Comparison of ENCODE assay signal across 27 cellular contexts in genomic region chr2:222817628-222818027, GRCh38.
"Had no signal": no experiment of that assay in that cellular context is flagged by ENCODE, and none has a peak within 500 bp of the region (broad histone marks: within the 10 kb centered on the region; RNA-seq: fewer than 3 reads in every experiment).

No MANE protein-coding gene starts in this region.

- H3K27ac ChIP-seq: heart right ventricle, left lung, stomach, suprapubic skin, tibial nerve, VCaP had no signal

- H3K4me3 ChIP-seq: heart right ventricle, left lung, lung, smooth muscle cell, stomach, suprapubic skin, tibial nerve had no signal

- H3K4me3 Mint-ChIP-seq: activated CD4-positive, alpha-beta T cell treated with anti-CD3 and anti-CD28 coated beads, Interleukin-2, amount 10 ng/mL, durations not matched to agents 7 days and 5 days; activated CD8-positive, alpha-beta memory T cell treated with anti-CD3 and anti-CD28 coated beads, Interleukin-2, amount 10 ng/mL, durations not matched to agents 7 days and 5 days; activated CD8-positive, alpha-beta T cell treated with anti-CD3 and anti-CD28 coated beads for 36 hours; activated T-helper 1 cell treated with anti-CD3 and anti-CD28 coated beads, Interleukin-12 subunit alpha, Interleukin-12 subunit beta, Interleukin-2, Interleukin-4 antibody, amounts not matched to agents 30 ng/mL and 10 ng/mL and 1 ng/mL, durations not matched to agents 14 hours and 24 hours and 36 hours; brain; dendritic cell treated with granulocyte-macrophage colony-stimulating factor and Interleukin-4, amounts not matched to agents 40 ng/mL and 50 ng/mL, for 4 days; naive B cell; stimulated activated memory B cell treated with anti-CD40 and anti-IgM and Interleukin-4, amounts not matched to agents 10 μg/mL and 1 μg/mL and 100 μg/mL, for 72 hours had no signal

- H3K36me3 Mint-ChIP-seq: activated CD8-positive, alpha-beta memory T cell treated with anti-CD3 and anti-CD28 coated beads, Interleukin-2, amount 10 ng/mL, durations not matched to agents 7 days and 5 days; brain; naive B cell; stimulated activated memory B cell treated with anti-CD40 and anti-IgM and Interleukin-4, amounts not matched to agents 10 μg/mL and 1 μg/mL and 100 μg/mL, for 72 hours had no signal

- H3K27me3 ChIP-seq: heart right ventricle, left lung, stomach, suprapubic skin, tibial nerve had no signal

- H3K9me3 ChIP-seq: heart right ventricle, left lung, stomach, suprapubic skin, tibial nerve had no signal

- H3K4me1 ChIP-seq: heart right ventricle, left lung, tibial nerve had no signal

- ATAC-seq: activated CD4-positive, CD25-positive, alpha-beta regulatory T cell treated with anti-CD3 and anti-CD28 coated beads, Interleukin-2, amount 50 U/mL, for 24 hours; activated CD8-positive, alpha-beta memory T cell treated with anti-CD3 and anti-CD28 coated beads, Interleukin-2, amount 10 ng/mL, durations not matched to agents 7 days and 5 days; activated CD8-positive, alpha-beta T cell treated with anti-CD3 and anti-CD28 coated beads for 36 hours; heart right ventricle; left lung; sciatic nerve; stimulated activated memory B cell treated with anti-CD40 and anti-IgM and Interleukin-4, amounts not matched to agents 10 μg/mL and 1 μg/mL and 100 μg/mL, for 72 hours had no signal

- H3K4me2 ChIP-seq: smooth muscle cell had no signal

- H3K27me3 Mint-ChIP-seq: activated CD4-positive, alpha-beta T cell treated with anti-CD3 and anti-CD28 coated beads, Interleukin-2, amount 10 ng/mL, durations not matched to agents 7 days and 5 days; activated CD8-positive, alpha-beta T cell treated with anti-CD3 and anti-CD28 coated beads for 36 hours; brain; dendritic cell treated with granulocyte-macrophage colony-stimulating factor and Interleukin-4, amounts not matched to agents 40 ng/mL and 50 ng/mL, for 4 days had no signal

- H3K27ac Mint-ChIP-seq: activated CD4-positive, alpha-beta T cell treated with anti-CD3 and anti-CD28 coated beads, Interleukin-2, amount 10 ng/mL, durations not matched to agents 7 days and 5 days; activated CD8-positive, alpha-beta memory T cell treated with anti-CD3 and anti-CD28 coated beads, Interleukin-2, amount 10 ng/mL, durations not matched to agents 7 days and 5 days; activated CD8-positive, alpha-beta T cell treated with anti-CD3 and anti-CD28 coated beads for 36 hours; activated T-helper 1 cell treated with anti-CD3 and anti-CD28 coated beads, Interleukin-12 subunit alpha, Interleukin-12 subunit beta, Interleukin-2, Interleukin-4 antibody, amounts not matched to agents 30 ng/mL and 10 ng/mL and 1 ng/mL, durations not matched to agents 14 hours and 24 hours and 36 hours; dendritic cell treated with granulocyte-macrophage colony-stimulating factor and Interleukin-4, amounts not matched to agents 40 ng/mL and 50 ng/mL, for 4 days; stimulated activated memory B cell treated with anti-CD40 and anti-IgM and Interleukin-4, amounts not matched to agents 10 μg/mL and 1 μg/mL and 100 μg/mL, for 72 hours had no signal

- H3K4me1 Mint-ChIP-seq: brain, naive B cell had no signal

- DNase-seq: activated CD4-positive, alpha-beta T cell treated with anti-CD3 and anti-CD28 coated beads, Interleukin-2, amount 10 ng/mL, durations not matched to agents 7 days and 5 days; activated CD8-positive, alpha-beta memory T cell treated with anti-CD3 and anti-CD28 coated beads, Interleukin-2, amount 10 ng/mL, durations not matched to agents 7 days and 5 days; activated CD8-positive, alpha-beta T cell treated with anti-CD3 and anti-CD28 coated beads for 36 hours; activated gamma-delta T cell; activated naive CD4-positive, alpha-beta T cell treated with anti-CD3 and anti-CD28 coated beads, Interleukin-2, amount 50 U/mL, for 16 hours; activated T-cell treated with anti-CD3 and anti-CD28 coated beads for 4 hours; aorta; caudate nucleus; effector CD4-positive, alpha-beta T cell; heart right ventricle; left lung; naive B cell; nucleus accumbens; posterior cingulate gyrus; stimulated activated CD4-positive, alpha-beta T cell treated with anti-CD3 and anti-CD28 coated beads, Interleukin-15, amount 100 ng/mL, for 24 hours; stomach had no signal

- H3K36me3 ChIP-seq: heart right ventricle, left lung, stomach, suprapubic skin, tibial nerve had no signal

- H3K9me3 Mint-ChIP-seq: activated CD4-positive, alpha-beta T cell treated with anti-CD3 and anti-CD28 coated beads, Interleukin-2, amount 10 ng/mL, durations not matched to agents 7 days and 5 days; activated CD8-positive, alpha-beta T cell treated with anti-CD3 and anti-CD28 coated beads for 36 hours; activated T-helper 1 cell treated with anti-CD3 and anti-CD28 coated beads, Interleukin-12 subunit alpha, Interleukin-12 subunit beta, Interleukin-2, Interleukin-4 antibody, amounts not matched to agents 30 ng/mL and 10 ng/mL and 1 ng/mL, durations not matched to agents 14 hours and 24 hours and 36 hours; dendritic cell treated with granulocyte-macrophage colony-stimulating factor and Interleukin-4, amounts not matched to agents 40 ng/mL and 50 ng/mL, for 4 days; stimulated activated memory B cell treated with anti-CD40 and anti-IgM and Interleukin-4, amounts not matched to agents 10 μg/mL and 1 μg/mL and 100 μg/mL, for 72 hours had no signal
